In the genomic region with DNA sequence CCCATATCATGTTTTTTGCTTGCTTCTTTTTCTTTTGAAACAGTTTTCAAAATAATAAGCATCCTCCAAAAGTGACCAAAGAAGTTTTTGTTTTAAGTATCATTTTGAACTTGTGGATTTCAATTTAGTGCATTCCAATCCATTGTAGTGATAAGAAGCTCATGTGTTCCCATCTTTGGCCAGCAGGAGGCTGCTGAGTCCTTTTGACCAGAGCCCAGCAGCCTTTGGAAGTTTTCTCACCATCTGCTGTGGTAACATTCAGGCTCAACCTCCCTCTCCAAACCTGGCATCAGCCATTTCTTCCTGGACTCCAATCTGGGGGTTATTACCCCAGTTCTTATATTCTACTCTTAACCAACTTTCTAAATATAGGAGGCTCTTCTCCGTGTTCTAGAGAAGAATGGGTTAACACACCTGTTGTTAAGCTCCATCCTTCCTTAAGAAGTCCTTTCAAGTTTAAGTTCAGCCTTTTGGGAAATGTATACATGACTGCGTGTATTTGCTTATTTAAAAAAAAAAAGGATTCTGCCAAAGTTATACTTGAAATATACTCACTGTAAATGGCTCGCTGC, we compare ENCODE assay signal across 7 cellular contexts. TPM values are rescaled to one million over a fixed set of nuclear protein-coding genes. Genes with fewer than 3 reads are reported as not detected.
DNase-seq lines count a peak whose midpoint lies in the region; ATAC-seq and TF ChIP-seq lines count a peak whose summit lies in the region.

No MANE protein-coding gene starts in this region.

- peaks cover 27% of the 10 kb centered on the region for H3K27me3 Mint-ChIP-seq in stimulated activated naive CD8-positive, alpha-beta T cell treated with anti-CD3 and anti-CD28 coated beads, Interleukin-15, amount 100 ng/mL, for 72 hours

- DNase-seq in GM03348 (ENCODE audit: low spot score) (peak; percentile 87), KG1 (lab: John Stamatoyannopoulos, UW) (peak; percentile 5), cerebellum (ENCODE audit: low spot score) (peak; percentile 28), left kidney (ENCODE audit: low read depth, low spot score) (peak; percentile 90)
- DNase-seq in stimulated activated naive CD8-positive, alpha-beta T cell treated with anti-CD3 and anti-CD28 coated beads, Interleukin-15, amount 100 ng/mL, for 72 hours = peak; percentile 15 to 26

- H3K9me3 Mint-ChIP-seq in stimulated activated naive CD8-positive, alpha-beta T cell treated with anti-CD3 and anti-CD28 coated beads, Interleukin-15, amount 100 ng/mL, for 72 hours = no peaks in the 10 kb centered on the region

- H3K27ac Mint-ChIP-seq in stimulated activated naive CD8-positive, alpha-beta T cell treated with anti-CD3 and anti-CD28 coated beads, Interleukin-15, amount 100 ng/mL, for 72 hours = no peak overlapping the region

- peak; percentile 61 for ATAC-seq in GM21528 (IDR thresholded peaks at IDR 0.05; ENCODE audit: low FRiP score, unreplicated experiment)
- ATAC-seq in SK-N-SH treated with all-trans-retinoic acid at 6 μM for 48 hours = peak; percentile 95
- peak; percentile 57 for ATAC-seq in stimulated activated naive CD8-positive, alpha-beta T cell treated with anti-CD3 and anti-CD28 coated beads, Interleukin-15, amount 100 ng/mL, for 72 hours

- no peaks in the 10 kb centered on the region for H3K4me1 Mint-ChIP-seq in stimulated activated naive CD8-positive, alpha-beta T cell treated with anti-CD3 and anti-CD28 coated beads, Interleukin-15, amount 100 ng/mL, for 72 hours

- H3K4me3 Mint-ChIP-seq in stimulated activated naive CD8-positive, alpha-beta T cell treated with anti-CD3 and anti-CD28 coated beads, Interleukin-15, amount 100 ng/mL, for 72 hours = no peak overlapping the region

TF ChIP-seq in SK-N-SH treated with all-trans-retinoic acid at 6 μM for 48 hours, 23 proteins besides CTCF, POLR2A, EP300 and RAD21:
- no peak for TF ChIP-seq CSDC2 (CRISPR knock-in tag; IDR thresholded peaks at IDR 0.05)
- no peak for TF ChIP-seq SNAI2 (CRISPR knock-in tag; IDR thresholded peaks at IDR 0.05)
TF ChIP-seq in SK-N-SH treated with all-trans-retinoic acid at 6 μM for 48 hours: peak in this region for 0.

RNA-seq across cellular contexts. Expression of a gene that starts 39.0 kb away (rescaled TPM):
- total RNA-seq in cerebellum = not detected

Comparison
In these comparisons a context has a peak if more than half of its experiments do, and no peak if none do; other contexts are left out.
1. Peak in every context shown above with its lines: DNase-seq and ATAC-seq.
2. DNase-seq: peak in every context shown above with its lines; median percentile 90 in left kidney; 87 in GM03348; 28 in cerebellum; 20 in stimulated activated naive CD8-positive, alpha-beta T cell treated with anti-CD3 and anti-CD28 coated beads, Interleukin-15, amount 100 ng/mL, for 72 hours; 5 in KG1.